ENCODE assay signal across 10 cellular contexts in genomic region chr14:69547701-69548348, GRCh38. TPM values are rescaled to one million over a fixed set of nuclear protein-coding genes. Genes with fewer than 3 reads are reported as not detected.
DNase-seq lines count a peak whose midpoint lies in the region; ATAC-seq, FAIRE-seq and TF ChIP-seq lines count a peak whose summit lies in the region.
"Had no signal": no experiment of that assay in that cellular context is flagged by ENCODE, and none has a peak within 500 bp of the region (broad histone marks: within the 10 kb centered on the region; RNA-seq: fewer than 3 reads in every experiment).

No MANE protein-coding gene starts in this region.

- H3K9me3 ChIP-seq in PC-3 (ENCODE audit: low read length) (no peaks in the 10 kb centered on the region), H1 (ENCODE audit: insufficient read depth in 2 of 2, low read depth in 1 of 2, low read length in 1 of 2) (no peaks in the 10 kb centered on the region), neural cell (ENCODE audit: low read length) (no peaks in the 10 kb centered on the region)
- H3K9me3 ChIP-seq: pancreas, SJSA1 had no signal

- TF ChIP-seq RAD21 in H1 (IDR thresholded peaks at IDR 0.05 in 1 of 2, conservative IDR thresholded peaks at IDR 0.05 in 1 of 2; ENCODE audit: low read depth in 2 of 2, low read length in 2 of 2) (peak; percentile 52 to 75; a peak in 3 of 4 replicates), neural cell (conservative IDR thresholded peaks at IDR 0.05) (peak; percentile 74)

- H3K9me2 ChIP-seq in PC-3 (replicated peaks; ENCODE audit: low read length) (no peaks in the 10 kb centered on the region), neural cell (ENCODE audit: insufficient read depth, low read length) (no peaks in the 10 kb centered on the region)

- peak overlapping the region; percentile 39; the same call in 1 of the 2 replicates for H2BK12ac ChIP-seq in H1 (ENCODE audit: low read depth, low read length)

- H3K79me2 ChIP-seq in PC-3 (ENCODE audit: low read length) = no peaks in the 10 kb centered on the region
- H3K79me2 ChIP-seq in H1 (ENCODE audit: control insufficient read depth in 1 of 2, insufficient read depth in 2 of 2, low read length in 2 of 2) = no peaks in the 10 kb centered on the region
- H3K79me2 ChIP-seq in neural cell (replicated peaks; ENCODE audit: insufficient read depth, low read length) = no peaks in the 10 kb centered on the region

- H2BK120ac ChIP-seq in H1 (replicated peaks; ENCODE audit: low read depth, low read length) = no peak overlapping the region

- H4K20me1 ChIP-seq in PC-3 (ENCODE audit: low read length) (no peaks in the 10 kb centered on the region), H1 (replicated peaks in 1 of 2; ENCODE audit: control insufficient read depth in 1 of 2, insufficient read depth in 2 of 2, low read length in 2 of 2) (no peaks in the 10 kb centered on the region), neural cell (ENCODE audit: insufficient read depth) (no peaks in the 10 kb centered on the region)

- FAIRE-seq in H1 (lab: Jason Lieb, UNC) = peak; percentile 48
- FAIRE-seq: pancreas had no signal

- peak overlapping the region; percentile 79; the same call in 1 of the 2 replicates for H2BK5ac ChIP-seq in H1 (ENCODE audit: low read depth, low read length)

- H3K4me1 ChIP-seq in PC-3 (ENCODE audit: insufficient read depth, low read length) = peaks cover 4% of the 10 kb centered on the region; the same call in 1 of the 2 replicates
- peaks cover 0 to 15% (median 4%) of the 10 kb centered on the region in 4 experiments; a peak in 5 of 7 replicates for H3K4me1 ChIP-seq in H1 (replicated peaks in 1 of 4; ENCODE audit: control insufficient read depth in 3 of 4, insufficient read depth in 4 of 4, low read length in 3 of 4)
- H3K4me1 ChIP-seq: pancreas, SJSA1 had no signal

- no peak overlapping the region for H3K14ac ChIP-seq in H1 (ENCODE audit: insufficient read length)

- H2BK20ac ChIP-seq in H1 (ENCODE audit: low read length) = 0 out of 2 replicates have a peak overlapping the region, but pooled peaks have one; percentile 37

- CTCF ChIA-PET in PC-3 (lab: Charles Lee) (no interaction called here), H1 (lab: Charles Lee; ENCODE audit: partially characterized antibody) (interaction anchor here (0.7 to 6.3 kb wide), 29 partner anchors 8 to 481 kb away, joined by 3 to 96 read pairs (median 4); partner anchors contain the start of gene CCDC177)

- peaks cover 5% of the 10 kb centered on the region; the same call in 1 of the 2 replicates for H3K23me2 ChIP-seq in H1 (ENCODE audit: low read depth, low read length)

- POLR2A ChIA-PET in PC-3 (lab: Charles Lee; ENCODE audit: unreplicated experiment) = interaction anchor here (0.6 kb wide), 1 partner anchor 1211 kb away, joined by 4 read pairs; no protein-coding TSS in a partner anchor
- POLR2A ChIA-PET in H1 (lab: Charles Lee; ENCODE audit: partially characterized antibody) = interaction anchor here (0.7 to 3.1 kb wide), 6 partner anchors 8 to 220 kb away, joined by 3 to 12 read pairs (median 5); partner anchors contain the start of gene CCDC177

- no peaks in the 10 kb centered on the region for H3K36me3 ChIP-seq in PC-3 (ENCODE audit: low read depth, low read length)
- no peaks in the 10 kb centered on the region for H3K36me3 ChIP-seq in H1 (ENCODE audit: control insufficient read depth in 2 of 4, insufficient read depth in 4 of 4, low read length in 3 of 4)
- H3K36me3 ChIP-seq in neural cell (ENCODE audit: insufficient read depth, low read length) = no peaks in the 10 kb centered on the region
- H3K36me3 ChIP-seq: pancreas, SJSA1 had no signal

- TF ChIP-seq CTCF in GM12865 (IDR thresholded peaks at IDR 0.05; ENCODE audit: insufficient read depth, low read depth, low read length, missing control alignments) = peak; percentile 67
- TF ChIP-seq CTCF in PC-3 (conservative IDR thresholded peaks at IDR 0.05; ENCODE audit: low read depth, low read length) = peak; percentile 61
- peak; percentile 80 to 90 (median 86) for TF ChIP-seq CTCF in H1 (IDR thresholded peaks at IDR 0.05; ENCODE audit: control extremely low read depth in 1 of 3, insufficient read depth in 1 of 3, low read depth in 1 of 3, low read length in 3 of 3)
- TF ChIP-seq CTCF in neural cell (IDR thresholded peaks at IDR 0.05; ENCODE audit: poor library complexity, severe bottlenecking) = peak; percentile 89

- peak overlapping the region; percentile 88 for H2BK15ac ChIP-seq in H1 (ENCODE audit: low read length)

- H4K5ac ChIP-seq in H1 (ENCODE audit: insufficient read length, low read depth, low read length) = peak overlapping the region; percentile 89

- BruUV-seq in PC-3 (replicated peaks; lab: Mats Ljungman, UMichigan) = no TSS peak

- DNase-seq in GM12865 (ENCODE audit: low read depth) = no peak
- no peak for DNase-seq in PC-3
- peak in 1 of 2 experiments; percentile 91 for DNase-seq in H1 (ENCODE audit: low read depth in 1 of 2, low spot score in 2 of 2)
- DNase-seq in NOMO-1 (lab: John Stamatoyannopoulos, UW; ENCODE audit: unreplicated experiment in 2 of 2) = no peak

- H4K91ac ChIP-seq in H1 (replicated peaks; ENCODE audit: insufficient read length, low read length) = peak overlapping the region; percentile 85

- H3K18ac ChIP-seq in H1 (ENCODE audit: extremely low read depth, low read length) = peak overlapping the region; percentile 82

- no peak overlapping the region for H3K56ac ChIP-seq in H1 (replicated peaks; ENCODE audit: insufficient read length, low read depth, low read length)

- intact Hi-C loops in PC-3 (cut with micrococcal nuclease) = no loop called here

- H3K4me3 ChIP-seq in GM12865 (ENCODE audit: low read depth, low read length) (no peak overlapping the region), PC-3 (ENCODE audit: low read length) (no peak overlapping the region), H1 (ENCODE audit: extremely low read depth in 1 of 4, insufficient read depth in 2 of 4, low read depth in 3 of 4, low read length in 4 of 4) (peak overlapping the region; percentile 45 to 68 (median 62)), neural cell (ENCODE audit: low read length) (peak overlapping the region; percentile 61)
- H3K4me3 ChIP-seq: pancreas, SJSA1 had no signal

- ATAC-seq in PC-3 (no peak), HG03280 (IDR thresholded peaks at IDR 0.05; ENCODE audit: unreplicated experiment) (no peak), HG03439 (IDR thresholded peaks at IDR 0.05; ENCODE audit: unreplicated experiment) (no peak), HG02642 (IDR thresholded peaks at IDR 0.05; ENCODE audit: poor library complexity, unreplicated experiment) (no peak)

- H3F3A ChIP-seq in PC-3 (ENCODE audit: low read length, unreplicated experiment) (no peaks in the 10 kb centered on the region), neural cell (ENCODE audit: insufficient read depth, low read length, poor library complexity, severe bottlenecking) (no peaks in the 10 kb centered on the region)

- no peaks in the 10 kb centered on the region for H3K79me1 ChIP-seq in H1 (ENCODE audit: low read depth, low read length)

- H3K4me2 ChIP-seq in PC-3 (ENCODE audit: low read length) (no peak overlapping the region), H1 (ENCODE audit: insufficient read depth in 1 of 2, low read depth in 2 of 2, low read length in 2 of 2) (peak overlapping the region; percentile 87 to 99), neural cell (ENCODE audit: low read length) (no peak overlapping the region)

- H2AK5ac ChIP-seq in H1 (ENCODE audit: low read depth, low read length) = no peak overlapping the region

- peak in 1 of 2 experiments; percentile 50; a peak in 2 of 3 replicates for TF ChIP-seq POLR2A in H1 (IDR thresholded peaks at IDR 0.05; ENCODE audit: control extremely low read depth in 1 of 2, low read depth in 2 of 2, low read length in 2 of 2)

- H2AFZ ChIP-seq in PC-3 (ENCODE audit: low read length) (no peak overlapping the region), H1 (ENCODE audit: low read length) (peak overlapping the region; percentile 94; the same call in 1 of the 2 replicates), neural cell (ENCODE audit: low read depth, low read length) (peak overlapping the region; percentile 88)

- H3K23ac ChIP-seq in H1 (ENCODE audit: insufficient read length) = no peak overlapping the region

- H3K27me3 ChIP-seq in PC-3 (ENCODE audit: low read length) (peaks cover 13% of the 10 kb centered on the region), H1 (replicated peaks in 1 of 4; ENCODE audit: control insufficient read depth in 3 of 4, extremely low read depth in 1 of 4, insufficient read depth in 3 of 4, low read length in 3 of 4) (no peaks in the 10 kb centered on the region; a peak in 3 of 7 replicates), neural cell (ENCODE audit: insufficient read depth, low read depth, low read length) (no peaks in the 10 kb centered on the region)

- H3K4ac ChIP-seq in H1 (replicated peaks; ENCODE audit: insufficient read length, low read depth, low read length) = no peak overlapping the region

- no peak for TF ChIP-seq EP300 in H1 (IDR thresholded peaks at IDR 0.05; ENCODE audit: borderline replicate concordance in 1 of 2, low read depth in 2 of 2, low read length in 2 of 2)
- TF ChIP-seq EP300 in neural cell (conservative IDR thresholded peaks at IDR 0.05; ENCODE audit: poor library complexity, severe bottlenecking) = peak; percentile 76

- H3K27ac ChIP-seq in PC-3 (ENCODE audit: low read length) (no peak overlapping the region), H1 (ENCODE audit: low read depth, low read length) (no peak overlapping the region), neural cell (ENCODE audit: low read length) (peak overlapping the region; percentile 90)
- H3K27ac ChIP-seq: pancreas, SJSA1 had no signal

- peak overlapping the region; percentile 96 for H4K8ac ChIP-seq in H1 (ENCODE audit: extremely low read depth, insufficient read depth, low read length)

- H3K9ac ChIP-seq in PC-3 (ENCODE audit: low read length) (no peak overlapping the region), H1 (replicated peaks in 1 of 4; ENCODE audit: extremely low read depth in 1 of 4, low read depth in 3 of 4, low read length in 3 of 4) (peak overlapping the region in 2 of 4 experiments; percentile 62 to 69; a peak in 4 of 7 replicates), neural cell (ENCODE audit: low read length) (peak overlapping the region; percentile 86)

- WGBS in H1 (ENCODE audit: extremely low coverage in 1 of 2, insufficient coverage in 1 of 2, insufficient read length in 1 of 2, insufficient replicate concordance in 2 of 2, low coverage in 1 of 2, low lambda C conversion rate in 2 of 2, missing lambda C conversion rate in 1 of 2), 2 experiments = 8% methylated on average over 34 of the region's 46 CpGs; no CpG with 5 or more reads in 1 of the 2 experiments

RNA-seq across cellular contexts. Expression of gene CCDC177, which starts 26.8 kb away (rescaled TPM):
- not detected in 2 replicates for total RNA-seq in PC-3 (2014; rRNA removed)
- total RNA-seq in H1 (2021; fragmentation: NEBNext Ultra II Directional; extraction: Animal tissue kit (Norgen Biotek cat#: 25700)) = 2.8 and 2.9 TPM in 2 replicates
- 0.62 and 1.4 TPM in 2 replicates for polyA plus RNA-seq in H1 (2011; rRNA removed)
- polyA plus RNA-seq in H1 (2011; cell fraction: cytosol; rRNA removed) = 0.93 TPM
- 2.1 TPM for polyA plus RNA-seq in H1 (2011; cell fraction: nucleus; rRNA removed)
- polyA plus RNA-seq in H1 (2012, experiment 1 of 2) = 2.0 to 2.3 TPM (median 2.1 TPM) in 4 replicates
- polyA plus RNA-seq in H1 (2012, experiment 2 of 2) = 1.7 TPM
- 1.4 TPM for polyA plus RNA-seq in H1 (2013, experiment 1 of 2)
- polyA plus RNA-seq in H1 (2013, experiment 2 of 2) = 1.2 TPM
- polyA minus RNA-seq in H1 (2011; rRNA and poly(A)+ RNA removed) = 1.8 and 2.2 TPM in 2 replicates
- 1.9 TPM for polyA minus RNA-seq in H1 (2011; cell fraction: cytosol; rRNA and poly(A)+ RNA removed)
- polyA minus RNA-seq in H1 (2011; cell fraction: nucleus; rRNA and poly(A)+ RNA removed) = 6.2 TPM
- polyA plus RNA-seq in neural cell = 3.2 and 4.3 TPM in 2 replicates
- 14.9 and 16.3 TPM in 2 replicates for polyA minus RNA-seq in neural cell
- total RNA-seq: pancreas, SJSA1 had no signal
- polyA plus RNA-seq: pancreas had no signal

Comparison
In these comparisons a context has a peak if more than half of its experiments do, and no peak if none do; other contexts are left out.
1. H3K4me3 ChIP-seq: peak in H1 (4 of 4) and neural cell (single experiment); none in GM12865 (single experiment) and PC-3 (single experiment).
2. H3K4me2 ChIP-seq: peak in H1 (2 of 2); none in PC-3 (single experiment) and neural cell (single experiment).
3. Peak in every context shown above with its lines, with median percentiles within 50 percentile points of each other: CTCF ChIP-seq.